9 cellular contexts compared by ENCODE assay signal in the genomic region with DNA sequence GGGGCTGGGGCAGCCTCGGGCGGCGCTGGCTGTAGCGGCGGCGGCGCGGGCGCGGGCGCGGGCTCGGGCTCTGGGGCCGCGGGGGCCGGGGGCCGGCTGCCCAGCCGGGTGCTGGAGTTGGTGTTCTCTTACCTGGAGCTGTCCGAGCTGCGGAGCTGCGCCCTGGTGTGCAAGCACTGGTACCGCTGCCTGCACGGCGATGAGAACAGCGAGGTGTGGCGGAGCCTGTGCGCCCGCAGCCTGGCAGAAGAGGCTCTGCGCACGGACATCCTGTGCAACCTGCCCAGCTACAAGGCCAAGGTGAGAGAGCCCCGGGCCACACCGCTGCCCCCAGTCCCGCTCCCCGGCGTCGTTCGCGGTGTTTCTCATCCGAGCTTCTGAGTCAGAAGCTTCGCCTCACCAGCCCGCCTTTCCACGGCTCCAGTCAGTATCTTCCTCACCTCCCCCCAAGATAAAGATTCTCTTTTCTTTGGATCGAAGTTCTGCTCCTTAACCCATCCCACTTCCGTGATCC. TPM values are rescaled to one million over a fixed set of nuclear protein-coding genes. Genes with fewer than 3 reads are reported as not detected.
DNase-seq lines count a peak whose midpoint lies in the region; ATAC-seq, FAIRE-seq and TF ChIP-seq lines count a peak whose summit lies in the region.
"Had no signal": no experiment of that assay in that cellular context is flagged by ENCODE, and none has a peak within 500 bp of the region (broad histone marks: within the 10 kb centered on the region; RNA-seq: fewer than 3 reads in every experiment).

No MANE protein-coding gene starts in this region.

- H3K27ac ChIP-seq in HCT116 (ENCODE audit: low read depth, low read length) (peak overlapping the region; percentile 70), muscle layer of duodenum (ENCODE audit: low read length) (peak overlapping the region; percentile 69)

- peaks cover 23% of the 10 kb centered on the region for H3K36me3 Mint-ChIP-seq in activated CD8-positive, alpha-beta T cell treated with anti-CD3 and anti-CD28 coated beads for 36 hours (ENCODE audit: low read depth)

- POLR2A ChIA-PET in HCT116 (lab: Charles Lee): no interaction called here
- POLR2A ChIA-PET in activated CD8-positive, alpha-beta T cell treated with anti-CD3 and anti-CD28 coated beads for 36 hours (lab: Charles Lee): interaction anchor here (1.1 to 3.1 kb wide), 8 partner anchors 15 to 171 kb away, joined by 3 to 25 read pairs (median 4); a partner anchor contains a TSS

- no peaks in the 10 kb centered on the region for H3K27me3 Mint-ChIP-seq in activated CD8-positive, alpha-beta T cell treated with anti-CD3 and anti-CD28 coated beads for 36 hours

- TF ChIP-seq RAD21 in HCT116 (IDR thresholded peaks at IDR 0.05; ENCODE audit: low read depth): no peak

- no peak overlapping the region for H2AFZ ChIP-seq in HCT116 (ENCODE audit: low read depth, low read length, poor library complexity, severe bottlenecking)

- H4K20me1 ChIP-seq in HCT116 (ENCODE audit: insufficient read depth): peaks cover 6% of the 10 kb centered on the region; the same call in 1 of the 2 replicates

- peak overlapping the region; percentile 84 for H3K4me3 Mint-ChIP-seq in activated CD8-positive, alpha-beta T cell treated with anti-CD3 and anti-CD28 coated beads for 36 hours

- H3K4me3 ChIP-seq in HCT116 (replicated peaks in 1 of 2; ENCODE audit: low read depth in 1 of 2, low read length in 2 of 2) (peak overlapping the region; percentile 98 to 99), epithelial cell of esophagus (ENCODE audit: low read length) (peak overlapping the region; percentile 93), muscle layer of duodenum (ENCODE audit: low read depth in 1 of 2, low read length in 2 of 2) (peak overlapping the region; percentile 88 to 100)

- H3K4me2 ChIP-seq in HCT116 (ENCODE audit: low read length): peak overlapping the region; percentile 93

- H3K4me1 ChIP-seq in HCT116 (ENCODE audit: control insufficient read depth in 1 of 2, insufficient read depth in 2 of 2, low read length in 2 of 2): peaks cover 10 to 31% of the 10 kb centered on the region in 2 experiments
- peaks cover 6 to 24% of the 10 kb centered on the region in 2 donors for H3K4me1 ChIP-seq in muscle layer of duodenum (ENCODE audit: control insufficient read depth in 1 of 2, insufficient read depth in 2 of 2, low read length in 2 of 2)

- no peaks in the 10 kb centered on the region for H3K9me3 Mint-ChIP-seq in activated CD8-positive, alpha-beta T cell treated with anti-CD3 and anti-CD28 coated beads for 36 hours

- no TSS peak for BruUV-seq in HCT116 (replicated peaks; lab: Mats Ljungman, UMichigan)

- intact Hi-C loops in HCT116 (cut with micrococcal nuclease): no loop called here
- intact Hi-C loops in activated CD8-positive, alpha-beta T cell treated with anti-CD3 and anti-CD28 coated beads for 36 hours (cut with micrococcal nuclease): no loop called here

- peak overlapping the region; percentile 86 for H3K27ac Mint-ChIP-seq in activated CD8-positive, alpha-beta T cell treated with anti-CD3 and anti-CD28 coated beads for 36 hours

- peaks cover 24% of the 10 kb centered on the region for H3K4me1 Mint-ChIP-seq in activated CD8-positive, alpha-beta T cell treated with anti-CD3 and anti-CD28 coated beads for 36 hours (ENCODE audit: low read depth)

- ATAC-seq in HCT116: peak; percentile 47
- ATAC-seq in activated CD8-positive, alpha-beta T cell treated with anti-CD3 and anti-CD28 coated beads for 36 hours: peak; percentile 35

- H3K79me2 ChIP-seq in HCT116 (ENCODE audit: insufficient read depth, low read length): peaks cover 83% of the 10 kb centered on the region

- FAIRE-seq in GM12891 (lab: Jason Lieb, UNC): peak; percentile 76

- RAD21 ChIA-PET in HCT116 (lab: Charles Lee; ENCODE audit: low non-redundant PET in 1 of 2, low total read pairs in 2 of 2, uncharacterized antibody in 2 of 2, unreplicated experiment in 2 of 2): interaction anchor here in 1 of 2 experiments (1.6 kb wide), 1 partner anchor 373 kb away, joined by 3 read pairs; a partner anchor contains a TSS

- TF ChIP-seq POLR2A in GM12891 (IDR thresholded peaks at IDR 0.05; ENCODE audit: low read depth, low read length) (no peak), HCT116 (IDR thresholded peaks at IDR 0.05; ENCODE audit: borderline replicate concordance, extremely low read depth, insufficient read depth, insufficient read length) (no peak)

- peaks cover 0 to 4% of the 10 kb centered on the region in 2 experiments; a peak in 1 of 4 replicates for H3K36me3 ChIP-seq in HCT116 (ENCODE audit: control insufficient read depth in 1 of 2, insufficient read depth in 2 of 2, low read length in 2 of 2)
- H3K36me3 ChIP-seq in muscle layer of duodenum (ENCODE audit: control insufficient read depth in 1 of 2, insufficient read depth in 2 of 2, low read length in 2 of 2): no peaks in the 10 kb centered on the region

- DNase-seq in GM12891 (ENCODE audit: insufficient read length, low spot score): peak; percentile 36
- no peak for DNase-seq in HCT116 (ENCODE audit: low read depth, low spot score)
- DNase-seq in NAMALWA (ENCODE audit: low spot score): peak; percentile 60
- DNase-seq in activated CD8-positive, alpha-beta T cell treated with anti-CD3 and anti-CD28 coated beads for 36 hours: peak; percentile 60
- DNase-seq in epithelial cell of esophagus (ENCODE audit: low read depth): peak; percentile 66
- DNase-seq in stimulated activated naive CD4-positive, alpha-beta T cell treated with Interleukin-2 at 50 U/mL for 16 hours (lab: John Stamatoyannopoulos, UW): peak; percentile 49
- DNase-seq in NCI-H2196 treated with DMSO at 0.1 percent for 48 hours (lab: John Stamatoyannopoulos, UW; ENCODE audit: unreplicated experiment): no peak

- no peaks in the 10 kb centered on the region for H3K27me3 ChIP-seq in HCT116 (ENCODE audit: insufficient read depth, low read length)
- H3K27me3 ChIP-seq in muscle layer of duodenum (ENCODE audit: low read depth, low read length): no peaks in the 10 kb centered on the region

- TF ChIP-seq CTCF in HCT116 (IDR thresholded peaks at IDR 0.05 in 2 of 3, conservative IDR thresholded peaks at IDR 0.05 in 1 of 3; ENCODE audit: borderline replicate concordance in 1 of 3, insufficient read depth in 1 of 3, low read depth in 2 of 3, low read length in 2 of 3) (no peak), epithelial cell of esophagus (IDR thresholded peaks at IDR 0.05; ENCODE audit: insufficient read depth, low read depth, low read length, missing control alignments) (no peak)
- no peak for TF ChIP-seq CTCF in activated CD8-positive, alpha-beta T cell treated with anti-CD3 and anti-CD28 coated beads for 36 hours (IDR thresholded peaks at IDR 0.05)

- H3K9me3 ChIP-seq in HCT116 (ENCODE audit: control insufficient read depth in 1 of 2, insufficient read depth in 1 of 2, low read depth in 1 of 2, low read length in 2 of 2) (no peaks in the 10 kb centered on the region), muscle layer of duodenum (ENCODE audit: control insufficient read depth in 1 of 2, low read length in 2 of 2) (no peaks in the 10 kb centered on the region)

- CTCF ChIA-PET in HCT116 (lab: Charles Lee): no interaction called here
- CTCF ChIA-PET in activated CD8-positive, alpha-beta T cell treated with anti-CD3 and anti-CD28 coated beads for 36 hours (lab: Charles Lee): interaction anchor here (0.6 to 3.6 kb wide), 7 partner anchors 14 to 495 kb away, joined by 3 to 19 read pairs (median 3); no protein-coding TSS in a partner anchor

- H3K9me2 ChIP-seq in HCT116 (ENCODE audit: insufficient read depth): no peaks in the 10 kb centered on the region

- peak overlapping the region; percentile 99 for H3K9ac ChIP-seq in HCT116 (ENCODE audit: low read length)

TF ChIP-seq in GM12891, 5 proteins besides CTCF, POLR2A, EP300 and RAD21:
- TF ChIP-seq POU2F2 (IDR thresholded peaks at IDR 0.05; ENCODE audit: low read depth, low read length) (no peak), TAF1 (IDR thresholded peaks at IDR 0.05; ENCODE audit: low read depth, low read length) (no peak), SPI1 (IDR thresholded peaks at IDR 0.05; ENCODE audit: low read depth, low read length) (no peak), POLR2AphosphoS5 (IDR thresholded peaks at IDR 0.05; ENCODE audit: low read depth, low read length) (no peak), PAX5 (IDR thresholded peaks at IDR 0.05; ENCODE audit: insufficient read depth, low read length, severe bottlenecking) (no peak)

TF ChIP-seq in HCT116, 20 proteins besides CTCF, POLR2A, EP300 and RAD21:
- TF ChIP-seq TCF7L2 (IDR thresholded peaks at IDR 0.05; ENCODE audit: borderline replicate concordance, extremely low read depth, insufficient read depth, insufficient read length) (no peak), ZFX (IDR thresholded peaks at IDR 0.05) (peak; percentile 42; the same call in 1 of the 2 replicates), EZH2phosphoT487 (IDR thresholded peaks at IDR 0.05; ENCODE audit: borderline replicate concordance) (no peak)
- TF ChIP-seq, protein P1, sequence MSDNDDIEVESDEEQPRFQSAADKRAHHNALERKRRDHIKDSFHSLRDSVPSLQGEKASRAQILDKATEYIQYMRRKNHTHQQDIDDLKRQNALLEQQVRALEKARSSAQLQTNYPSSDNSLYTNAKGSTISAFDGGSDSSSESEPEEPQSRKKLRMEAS (IDR thresholded peaks at IDR 0.05): no peak

RNA-seq across cellular contexts. Expression of a gene that starts 0.6 kb away (rescaled TPM):
- 9.3 TPM for polyA plus RNA-seq in GM12891 (2012; ENCODE audit: low read depth, missing spikeins)
- total RNA-seq in HCT116 (2021; ENCODE audit: unreplicated experiment): 23.2 TPM
- 6.9 and 9.7 TPM in 2 replicates for polyA plus RNA-seq in HCT116 (2012)
- total RNA-seq in activated CD8-positive, alpha-beta T cell treated with anti-CD3 and anti-CD28 coated beads for 36 hours: 10 to 100 TPM; 18.2 TPM

RNA-seq across cellular contexts. Expression of a gene that starts 0.7 kb away (rescaled TPM):
- 11.6 TPM for polyA plus RNA-seq in GM12891 (2012; ENCODE audit: low read depth, missing spikeins)
- 14.8 TPM for total RNA-seq in HCT116 (2021; ENCODE audit: unreplicated experiment)
- polyA plus RNA-seq in HCT116 (2012): 9.0 and 10.2 TPM in 2 replicates
- total RNA-seq in activated CD8-positive, alpha-beta T cell treated with anti-CD3 and anti-CD28 coated beads for 36 hours: 10 to 100 TPM; 16.2 to 17.2 TPM

RNA-seq across cellular contexts. Expression of a gene that starts 53.9 kb away (rescaled TPM):
- 0.05 TPM for polyA plus RNA-seq in GM12891 (2012; ENCODE audit: low read depth, missing spikeins)
- not detected for total RNA-seq in HCT116 (2021; ENCODE audit: unreplicated experiment)
- not detected in 2 replicates for polyA plus RNA-seq in HCT116 (2012)
- not detected for total RNA-seq in activated CD8-positive, alpha-beta T cell treated with anti-CD3 and anti-CD28 coated beads for 36 hours
- total RNA-seq: temporal lobe had no signal

Comparison
In these comparisons a context has a peak if more than half of its experiments do, and no peak if none do; other contexts are left out.
1. DNase-seq: peak in GM12891 (single experiment), NAMALWA (single experiment), activated CD8-positive, alpha-beta T cell treated with anti-CD3 and anti-CD28 coated beads for 36 hours (single experiment), epithelial cell of esophagus (single experiment) and stimulated activated naive CD4-positive, alpha-beta T cell treated with Interleukin-2 at 50 U/mL for 16 hours (single experiment); none in HCT116 (single experiment) and NCI-H2196 treated with DMSO at 0.1 percent for 48 hours (single experiment).
2. Peak in every context shown above with its lines, with median percentiles within 50 percentile points of each other: H3K4me3 ChIP-seq.